Comparison of ENCODE assay signal across 22 cellular contexts in the genomic region with DNA sequence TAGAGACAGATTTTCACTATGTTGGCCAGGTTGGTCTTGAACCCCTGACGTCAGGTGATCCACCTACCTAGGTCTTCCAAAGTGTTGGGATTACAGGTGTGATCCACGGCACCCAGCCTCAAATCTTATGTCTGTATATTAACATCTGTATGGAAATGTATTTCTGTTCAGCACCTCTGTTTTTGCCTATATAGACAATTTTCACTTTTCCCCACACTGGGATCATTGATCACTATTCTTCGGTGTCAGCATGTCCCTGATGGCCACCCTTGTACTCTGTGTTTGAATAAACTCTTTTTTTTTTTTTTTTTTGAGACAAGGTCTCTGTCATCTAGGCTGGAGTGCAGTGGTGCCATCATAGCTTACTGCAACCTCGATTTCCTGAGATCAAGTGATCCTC. TPM values are rescaled to one million over a fixed set of nuclear protein-coding genes. Genes with fewer than 3 reads are reported as not detected.
"Had no signal": no experiment of that assay in that cellular context is flagged by ENCODE, and none has a peak within 500 bp of the region (broad histone marks: within the 10 kb centered on the region; RNA-seq: fewer than 3 reads in every experiment).

No MANE protein-coding gene starts in this region.

- H3K4me3 Mint-ChIP-seq: T-cell had no signal

- H3K4me2 ChIP-seq: SK-N-SH had no signal

- FAIRE-seq: RCC 7860 had no signal

- H3K27ac Mint-ChIP-seq: T-cell had no signal

- DNase-seq: KBM-7, NCI-H1092, NCI-H1105 treated with DMSO at 0.1 percent for 48 hours, NCI-H1417 treated with DMSO at 0.1 percent for 48 hours, NCI-H1694 treated with DMSO at 0.1 percent for 48 hours, NCI-H1930, NCI-H2081, NCI-H2107, NCI-H2227 treated with DMSO at 0.1 percent for 48 hours, NCI-H524, NCI-H526 treated with DMSO at 0.1 percent for 48 hours, NCI-H774, SHP77, SK-N-SH, SW 1271, T-cell had no signal

- H3K27me3 ChIP-seq: MG63 had no signal

- ATAC-seq: T-cell had no signal

- H3K36me3 Mint-ChIP-seq: T-cell had no signal

- H3K9me3 Mint-ChIP-seq: IgD-negative memory B cell, T-cell had no signal

- H3K9me3 ChIP-seq: MG63, SK-N-SH had no signal

- H3K27me3 Mint-ChIP-seq: IgD-negative memory B cell, T-cell had no signal

- H3K4me3 ChIP-seq: MG63 had no signal

- H3K27ac ChIP-seq: RWPE1 had no signal

RNA-seq across cellular contexts. Expression of a gene that starts 16.6 kb away (rescaled TPM):
- total RNA-seq: NCI-H460 had no signal

RNA-seq across cellular contexts. Expression of a gene that starts 55.4 kb away (rescaled TPM):
- total RNA-seq: NCI-H460, SK-MEL-5 had no signal
- polyA plus RNA-seq: IgD-negative memory B cell had no signal
